Comparison of ENCODE assay signal across 1 cellular context in the genomic region with DNA sequence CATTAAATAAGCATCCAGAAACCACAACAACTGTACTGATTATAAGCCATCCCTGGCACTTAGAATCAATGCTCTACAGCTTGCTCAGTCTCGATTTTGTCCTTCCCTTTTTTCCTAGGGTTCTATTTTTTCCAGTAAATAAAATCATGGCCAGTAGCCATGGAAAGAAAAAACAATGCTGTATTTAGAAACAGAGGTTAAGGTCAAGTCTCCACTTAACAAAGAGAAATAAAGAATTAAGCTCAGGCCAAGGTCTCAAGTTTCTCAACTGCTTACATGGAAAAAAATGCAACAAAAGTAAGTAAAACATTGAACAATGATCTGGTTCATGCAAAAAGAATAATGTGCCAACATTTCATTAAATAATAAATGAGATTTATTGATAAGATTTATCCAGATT.
TF ChIP-seq lines count a peak whose summit lies in the region.

No MANE protein-coding gene starts in this region.

TF ChIP-seq in H1, 55 proteins besides CTCF, POLR2A, EP300 and RAD21:
- TF ChIP-seq SIRT6 (IDR thresholded peaks at IDR 0.05; ENCODE audit: low read length) (no peak), POLR2AphosphoS5 (IDR thresholded peaks at IDR 0.05; ENCODE audit: low read depth, low read length) (peak; percentile 20; the same call in 1 of the 2 replicates)
